9 cellular contexts compared by ENCODE assay signal in the genomic region with DNA sequence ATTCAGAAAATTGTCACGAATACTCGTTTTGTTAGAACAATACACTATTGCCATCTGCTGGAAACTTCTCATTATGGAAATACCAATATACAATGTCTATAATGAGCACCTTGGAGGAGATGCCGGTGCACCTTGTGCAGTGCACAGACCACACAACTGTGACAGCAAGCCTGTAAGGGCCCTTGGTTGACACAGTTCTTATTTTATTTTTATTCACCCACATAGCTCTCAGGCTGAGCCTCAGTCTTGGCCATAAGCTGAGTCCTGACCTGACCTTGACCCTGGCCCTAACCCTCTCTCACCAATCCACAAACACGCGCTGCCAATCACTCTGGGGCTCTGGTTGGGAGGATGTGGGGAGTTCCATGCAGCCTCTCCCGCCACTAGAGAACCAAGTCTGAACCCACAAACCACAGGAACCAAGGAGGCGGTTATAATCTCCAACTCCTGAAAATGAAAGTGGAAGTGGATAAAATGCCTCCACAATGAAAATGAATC. TPM values are rescaled to one million over a fixed set of nuclear protein-coding genes. Genes with fewer than 3 reads are reported as not detected.
DNase-seq lines count a peak whose midpoint lies in the region; ATAC-seq, FAIRE-seq and TF ChIP-seq lines count a peak whose summit lies in the region.
"Had no signal": no experiment of that assay in that cellular context is flagged by ENCODE, and none has a peak within 500 bp of the region (broad histone marks: within the 10 kb centered on the region; RNA-seq: fewer than 3 reads in every experiment).

No MANE protein-coding gene starts in this region.

- TF ChIP-seq EP300 in HepG2 (IDR thresholded peaks at IDR 0.05; ENCODE audit: low read depth in 2 of 2, low read length in 2 of 2) (no peak), HepG2 (CRISPR knock-in tag; IDR thresholded peaks at IDR 0.05; ENCODE audit: borderline replicate concordance) (no peak)

- H3K9me3 Mint-ChIP-seq in stimulated activated naive CD8-positive, alpha-beta T cell treated with anti-CD3 and anti-CD28 coated beads, Interleukin-15, Interleukin-2, amounts not matched to agents 100 ng/mL and 50 ng/mL, for 24 hours = peaks cover 12% of the 10 kb centered on the region

- no peak overlapping the region for H3K4me2 ChIP-seq in HepG2 (ENCODE audit: low read depth, low read length)

- TF ChIP-seq POLR2A in HepG2 (IDR thresholded peaks at IDR 0.05; ENCODE audit: insufficient read depth in 1 of 2, low read depth in 2 of 2, low read length in 2 of 2) = no peak

- no peaks in the 10 kb centered on the region for H3K36me3 Mint-ChIP-seq in T-helper 17 cell (ENCODE audit: low read depth)
- H3K36me3 Mint-ChIP-seq in stimulated activated naive CD8-positive, alpha-beta T cell treated with anti-CD3 and anti-CD28 coated beads, Interleukin-15, Interleukin-2, amounts not matched to agents 100 ng/mL and 50 ng/mL, for 24 hours (ENCODE audit: low read depth) = peaks cover 12% of the 10 kb centered on the region

- H3K9ac ChIP-seq in HepG2 (ENCODE audit: insufficient read depth, low read depth, low read length) = no peak overlapping the region

- BruUV-seq in HepG2 (replicated peaks; lab: Mats Ljungman, UMichigan) = no TSS peak

- H3K4me1 Mint-ChIP-seq in T-helper 17 cell = peaks cover 15% of the 10 kb centered on the region
- peaks cover 17% of the 10 kb centered on the region for H3K4me1 Mint-ChIP-seq in stimulated activated naive CD8-positive, alpha-beta T cell treated with anti-CD3 and anti-CD28 coated beads, Interleukin-15, Interleukin-2, amounts not matched to agents 100 ng/mL and 50 ng/mL, for 24 hours (ENCODE audit: low read depth)

- H3K9me3 ChIP-seq in T-helper 17 cell (ENCODE audit: control insufficient read depth, low read length, poor library complexity, severe bottlenecking) (peaks cover 5% of the 10 kb centered on the region), HepG2 (ENCODE audit: low read length) (peaks cover 13% of the 10 kb centered on the region)

- CTCF ChIA-PET in HepG2 (lab: Yijun Ruan, JAX; ENCODE audit: low intra/inter-chr PET ratio, low total read pairs) = no interaction called here

- DNase-seq in activated T-cell treated with anti-CD3 and anti-CD28 coated beads for 24 hours (ENCODE audit: low read depth) (peak; percentile 31), activated T-cell treated with anti-CD3 and anti-CD28 coated beads for 4 hours (no peak), T-helper 17 cell (peak in 2 of 3 donors; percentile 11 to 14), ecto neural progenitor cell (ENCODE audit: low spot score) (peak; percentile 45), HepG2 (ENCODE audit: low spot score) (no peak)

- no peak for TF ChIP-seq CTCF in HepG2 (CRISPR knock-in tag; IDR thresholded peaks at IDR 0.05)

- 42% methylated on average over 7 of the region's 7 CpGs for WGBS in HepG2 (ENCODE audit: low lambda C conversion rate)

- intact Hi-C loops in HepG2 (cut with micrococcal nuclease; ENCODE audit: unreplicated experiment) = no loop called here

- ATAC-seq in T-helper 17 cell (peak; percentile 89), HepG2 (no peak), HG03039 (IDR thresholded peaks at IDR 0.05; ENCODE audit: unreplicated experiment) (no peak), GM18498 (IDR thresholded peaks at IDR 0.05; ENCODE audit: unreplicated experiment) (no peak)

- H3K4me1 ChIP-seq in HepG2 (ENCODE audit: insufficient read depth, low read length) = no peaks in the 10 kb centered on the region

- no peak overlapping the region for H3K27ac ChIP-seq in HepG2 (ENCODE audit: extremely low read length, insufficient read depth, low read length)

- peaks cover 23% of the 10 kb centered on the region for H3K27me3 Mint-ChIP-seq in T-helper 17 cell
- peaks cover 30% of the 10 kb centered on the region for H3K27me3 Mint-ChIP-seq in stimulated activated naive CD8-positive, alpha-beta T cell treated with anti-CD3 and anti-CD28 coated beads, Interleukin-15, Interleukin-2, amounts not matched to agents 100 ng/mL and 50 ng/mL, for 24 hours

- H3K79me2 ChIP-seq in HepG2 (ENCODE audit: insufficient read depth, low read length) = no peaks in the 10 kb centered on the region

- TF ChIP-seq RAD21 in HepG2 (CRISPR knock-in tag; IDR thresholded peaks at IDR 0.05) = no peak

- H2AFZ ChIP-seq in HepG2 (ENCODE audit: low read length) = no peak overlapping the region

- POLR2A ChIA-PET in HepG2 (lab: Yijun Ruan, JAX) = no interaction called here

- H3K27me3 ChIP-seq in HepG2 (ENCODE audit: control insufficient read depth in 1 of 2, insufficient read depth in 2 of 2, low read length in 2 of 2) = peaks cover 0 to 11% of the 10 kb centered on the region in 2 experiments; a peak in 2 of 5 replicates

- H4K20me1 ChIP-seq in HepG2 (ENCODE audit: insufficient read depth, low read length) = no peaks in the 10 kb centered on the region

- H3K4me3 Mint-ChIP-seq in T-helper 17 cell = peak overlapping the region; percentile 62
- H3K4me3 Mint-ChIP-seq in stimulated activated naive CD8-positive, alpha-beta T cell treated with anti-CD3 and anti-CD28 coated beads, Interleukin-15, Interleukin-2, amounts not matched to agents 100 ng/mL and 50 ng/mL, for 24 hours = peak overlapping the region; percentile 65
- H3K4me3 Mint-ChIP-seq: neural crest cell had no signal

- H3K27ac Mint-ChIP-seq in T-helper 17 cell = peak overlapping the region; percentile 77
- H3K27ac Mint-ChIP-seq in stimulated activated naive CD8-positive, alpha-beta T cell treated with anti-CD3 and anti-CD28 coated beads, Interleukin-15, Interleukin-2, amounts not matched to agents 100 ng/mL and 50 ng/mL, for 24 hours = peak overlapping the region; percentile 80

- in situ Hi-C loops in HepG2 (cut with HindIII; ENCODE audit: extremely low pct_ligation_motif_present, low pct_unique_long_range_greater_than_20kb) = no loop called here

- no peaks in the 10 kb centered on the region for H3K36me3 ChIP-seq in HepG2 (replicated peaks in 1 of 2; ENCODE audit: control insufficient read depth in 1 of 2, insufficient read depth in 2 of 2, low read length in 2 of 2)

- no peak overlapping the region for H3K4me3 ChIP-seq in HepG2 (replicated peaks in 1 of 3; ENCODE audit: insufficient read depth in 1 of 3, low read depth in 2 of 3, low read length in 3 of 3)

- FAIRE-seq in HepG2 (lab: Jason Lieb, UNC) = no peak

TF ChIP-seq in HepG2, 621 proteins besides CTCF, POLR2A, EP300 and RAD21 (continues in another document):
- TF ChIP-seq SP5 (CRISPR knock-in tag; IDR thresholded peaks at IDR 0.05; ENCODE audit: borderline replicate concordance, low read depth) = no peak
- TF ChIP-seq ZNF549 (CRISPR knock-in tag; IDR thresholded peaks at IDR 0.05) = no peak

RNA-seq across cellular contexts. Expression of a gene that starts 7.6 kb away (rescaled TPM):
- total RNA-seq in T-helper 17 cell (not detected), HepG2 (2016; rRNA removed; fragmentation: Illumina TruSeq; extraction: Trizol) (not detected in 2 replicates)
- not detected in 2 replicates for total RNA-seq in HepG2 (2016; cell fraction: cytosol; rRNA removed; fragmentation: Illumina TruSeq; extraction: Trizol; ENCODE audit: low read depth)
- total RNA-seq in HepG2 (2016; cell fraction: insoluble cytoplasmic fraction; rRNA removed; fragmentation: Illumina TruSeq; extraction: Trizol) = not detected in 2 replicates
- total RNA-seq in HepG2 (2016; cell fraction: membrane; rRNA removed; fragmentation: Illumina TruSeq; extraction: Trizol) = not detected in 2 replicates
- not detected in 2 replicates for total RNA-seq in HepG2 (2016; cell fraction: nucleus; rRNA removed; fragmentation: Illumina TruSeq; extraction: Trizol)
- not detected in 2 replicates for polyA plus RNA-seq in HepG2 (2011; rRNA removed)
- not detected in 2 replicates for polyA plus RNA-seq in HepG2 (2011; cell fraction: cytosol; rRNA removed)
- not detected in 2 replicates for polyA plus RNA-seq in HepG2 (2011; cell fraction: nucleus; rRNA removed)
- polyA plus RNA-seq in HepG2 (2012) = not detected in 2 replicates
- not detected in 2 replicates for polyA plus RNA-seq in HepG2 (2016; cell fraction: cytosol; fragmentation: Illumina TruSeq; extraction: Trizol; ENCODE audit: low read depth)
- not detected in 2 replicates for polyA plus RNA-seq in HepG2 (2016; cell fraction: insoluble cytoplasmic fraction; fragmentation: Illumina TruSeq; extraction: Trizol; ENCODE audit: low read depth)
- polyA plus RNA-seq in HepG2 (2016; cell fraction: membrane; fragmentation: Illumina TruSeq; extraction: Trizol; ENCODE audit: low read depth) = not detected in 2 replicates
- polyA plus RNA-seq in HepG2 (2016; cell fraction: nucleus; fragmentation: Illumina TruSeq; extraction: Trizol; ENCODE audit: insufficient read depth, low read depth) = not detected in 2 replicates
- polyA minus RNA-seq in HepG2 (2011; rRNA and poly(A)+ RNA removed; ENCODE audit: low replicate concordance) = not detected in 2 replicates
- not detected in 2 replicates for polyA minus RNA-seq in HepG2 (2011; cell fraction: cytosol; rRNA and poly(A)+ RNA removed)
- polyA minus RNA-seq in HepG2 (2011; cell fraction: nucleus; rRNA and poly(A)+ RNA removed) = not detected in 2 replicates
- total RNA-seq: neural crest cell had no signal

RNA-seq across cellular contexts. Expression of a gene that starts 16.9 kb away (rescaled TPM):
- total RNA-seq in T-helper 17 cell = not detected
- total RNA-seq in HepG2 (2016; rRNA removed; fragmentation: Illumina TruSeq; extraction: Trizol) = 30.3 and 33.8 TPM in 2 replicates
- total RNA-seq in HepG2 (2016; cell fraction: cytosol; rRNA removed; fragmentation: Illumina TruSeq; extraction: Trizol; ENCODE audit: low read depth) = 7.8 and 9.5 TPM in 2 replicates
- 29.3 and 34.9 TPM in 2 replicates for total RNA-seq in HepG2 (2016; cell fraction: insoluble cytoplasmic fraction; rRNA removed; fragmentation: Illumina TruSeq; extraction: Trizol)
- total RNA-seq in HepG2 (2016; cell fraction: membrane; rRNA removed; fragmentation: Illumina TruSeq; extraction: Trizol) = 14.8 and 15.2 TPM in 2 replicates
- 14.4 and 16.9 TPM in 2 replicates for total RNA-seq in HepG2 (2016; cell fraction: nucleus; rRNA removed; fragmentation: Illumina TruSeq; extraction: Trizol)
- polyA plus RNA-seq in HepG2 (2011; rRNA removed) = 10.9 and 15.6 TPM in 2 replicates
- polyA plus RNA-seq in HepG2 (2011; cell fraction: cytosol; rRNA removed) = 7.9 and 16.3 TPM in 2 replicates
- polyA plus RNA-seq in HepG2 (2011; cell fraction: nucleus; rRNA removed) = 10.1 and 14.2 TPM in 2 replicates
- polyA plus RNA-seq in HepG2 (2012) = 3.0 and 7.2 TPM in 2 replicates
- 8.3 and 8.8 TPM in 2 replicates for polyA plus RNA-seq in HepG2 (2016; cell fraction: cytosol; fragmentation: Illumina TruSeq; extraction: Trizol; ENCODE audit: low read depth)
- polyA plus RNA-seq in HepG2 (2016; cell fraction: insoluble cytoplasmic fraction; fragmentation: Illumina TruSeq; extraction: Trizol; ENCODE audit: low read depth) = 36.2 and 37.7 TPM in 2 replicates
- polyA plus RNA-seq in HepG2 (2016; cell fraction: membrane; fragmentation: Illumina TruSeq; extraction: Trizol; ENCODE audit: low read depth) = 12.6 and 13.0 TPM in 2 replicates
- polyA plus RNA-seq in HepG2 (2016; cell fraction: nucleus; fragmentation: Illumina TruSeq; extraction: Trizol; ENCODE audit: insufficient read depth, low read depth) = 23.4 and 26.5 TPM in 2 replicates
- polyA minus RNA-seq in HepG2 (2011; rRNA and poly(A)+ RNA removed; ENCODE audit: low replicate concordance) = 10.1 and 24.0 TPM in 2 replicates
- polyA minus RNA-seq in HepG2 (2011; cell fraction: cytosol; rRNA and poly(A)+ RNA removed) = 3.4 and 4.2 TPM in 2 replicates
- 2.9 and 4.1 TPM in 2 replicates for polyA minus RNA-seq in HepG2 (2011; cell fraction: nucleus; rRNA and poly(A)+ RNA removed)

Comparison
In these comparisons a context has a peak if more than half of its experiments do, and no peak if none do; other contexts are left out.
1. DNase-seq: peak in activated T-cell treated with anti-CD3 and anti-CD28 coated beads for 24 hours (single experiment), T-helper 17 cell (2 of 3) and ecto neural progenitor cell (single experiment); none in activated T-cell treated with anti-CD3 and anti-CD28 coated beads for 4 hours (single experiment) and HepG2 (single experiment).
2. RNA of a gene that starts 16.9 kb away (total RNA-seq): 7.8 to 34.9 TPM in HepG2; not detected in T-helper 17 cell; every median in the first group is over 4 times any median in the second.